ENCODE assay signal across 18 cellular contexts in the genomic region with DNA sequence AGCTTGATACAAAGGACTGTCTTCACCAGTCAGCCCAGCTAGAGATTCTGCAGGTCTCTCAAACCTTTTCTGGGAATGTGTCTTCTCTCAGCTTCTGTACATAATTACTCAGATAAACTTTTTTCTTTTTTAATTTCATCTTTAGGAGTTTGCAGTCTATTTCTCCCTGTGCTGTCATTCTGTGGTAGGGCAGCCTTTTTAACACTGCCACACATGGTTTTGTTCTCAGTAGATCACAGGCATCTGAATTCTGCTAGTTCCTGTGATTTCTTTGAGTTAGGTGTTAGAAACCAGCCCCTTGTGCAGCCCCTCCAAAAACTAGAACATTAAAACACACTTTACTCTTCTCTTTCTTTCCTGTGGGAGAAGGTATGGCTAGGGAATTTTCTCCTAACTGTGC. TPM values are rescaled to one million over a fixed set of nuclear protein-coding genes. Genes with fewer than 3 reads are reported as not detected.
DNase-seq lines count a peak whose midpoint lies in the region; ATAC-seq, FAIRE-seq and TF ChIP-seq lines count a peak whose summit lies in the region.
"Not testable (repeated sequence)": the region's sequence is repeated elsewhere in the genome, so short reads cannot be mapped to it uniquely, and the experiment has no call there.
"Had no signal": no experiment of that assay in that cellular context is flagged by ENCODE, and none has a peak within 500 bp of the region (broad histone marks: within the 10 kb centered on the region; RNA-seq: fewer than 3 reads in every experiment).

No MANE protein-coding gene starts in this region.

- not testable (repeated sequence) for H3K4me1 ChIP-seq in Loucy (ENCODE audit: insufficient read depth, low read length, poor library complexity, severe bottlenecking); SK-N-SH (ENCODE audit: control insufficient read depth in 1 of 2, insufficient read depth in 2 of 2, low read depth in 1 of 2, low read length in 1 of 2); liver (ENCODE audit: control insufficient read depth in 4 of 4, insufficient read depth in 4 of 4, low read length in 3 of 4)
- peaks cover 0 to 13% (median 8%) of the 10 kb centered on the region in 3 donors for H3K4me1 ChIP-seq in pancreas

- not testable (repeated sequence) for H3K9me2 ChIP-seq in Loucy (replicated peaks; ENCODE audit: low read depth, low read length); SK-N-SH

- TF ChIP-seq CTCF in Loucy (conservative IDR thresholded peaks at IDR 0.05; ENCODE audit: low read length) (peak; percentile 39), SK-N-SH (IDR thresholded peaks at IDR 0.05) (peak; percentile 26), astrocyte of the cerebellum (IDR thresholded peaks at IDR 0.05; ENCODE audit: low read depth, low read length, missing control alignments) (peak; percentile 48), epithelial cell of proximal tubule (conservative IDR thresholded peaks at IDR 0.05; ENCODE audit: low read depth, low read length) (peak; percentile 56), liver (IDR thresholded peaks at IDR 0.05; ENCODE audit: low read depth, low read length, missing input control) (peak; percentile 42), pancreas (IDR thresholded peaks at IDR 0.05) (peak in 3 of 4 donors; percentile 18 to 25 (median 24))

- not testable (repeated sequence) for DNase-seq in GM19239 (ENCODE audit: insufficient read length, low spot score); SK-N-SH; astrocyte of the cerebellum (ENCODE audit: low read depth); epithelial cell of proximal tubule (ENCODE audit: low read depth); pancreas

- H3K36me3 ChIP-seq in Loucy (ENCODE audit: insufficient read depth, low read length); SK-N-SH (replicated peaks in 1 of 2; ENCODE audit: control insufficient read depth in 1 of 2, insufficient read depth in 2 of 2, low read length in 1 of 2); liver (ENCODE audit: control insufficient read depth in 4 of 4, insufficient read depth in 3 of 4, low read depth in 1 of 4, low read length in 3 of 4); pancreas: not testable (repeated sequence)

- H3K4me3 ChIP-seq in Loucy (ENCODE audit: low read length, poor library complexity, severe bottlenecking); SK-N-SH (ENCODE audit: low read depth in 2 of 2, low read length in 1 of 2); astrocyte of the cerebellum (ENCODE audit: low read depth, low read length); epithelial cell of proximal tubule (ENCODE audit: low read depth, low read length); liver (ENCODE audit: low read depth in 1 of 3, low read length in 3 of 3); pancreas: not testable (repeated sequence)

- not testable (repeated sequence) for H3K27me3 ChIP-seq in Loucy (ENCODE audit: insufficient read depth, low read length, poor library complexity, severe bottlenecking); SK-N-SH (ENCODE audit: insufficient read depth); liver (ENCODE audit: control insufficient read depth in 4 of 4, insufficient read depth in 4 of 4, low read length in 3 of 4); pancreas

- not testable (repeated sequence) for TF ChIP-seq RAD21 in SK-N-SH (IDR thresholded peaks at IDR 0.05; ENCODE audit: low read length)
- TF ChIP-seq RAD21 in liver (IDR thresholded peaks at IDR 0.05), result peak; percentile 46 to 61

- not testable (repeated sequence) for H2AFZ ChIP-seq in Loucy (ENCODE audit: low read length); SK-N-SH (ENCODE audit: low read depth)

- not testable (repeated sequence) for H3K9ac ChIP-seq in Loucy (ENCODE audit: low read depth, low read length, poor library complexity, severe bottlenecking); SK-N-SH; liver (ENCODE audit: low read depth in 1 of 2, low read length in 2 of 2)

- CTCF ChIA-PET in SK-N-SH (lab: Yijun Ruan, JAX), result not testable (repeated sequence)

- not testable (repeated sequence) for TF ChIP-seq EP300 in SK-N-SH (IDR thresholded peaks at IDR 0.05; ENCODE audit: borderline replicate concordance in 1 of 2, low read depth in 1 of 2, low read length in 1 of 2)

- in situ Hi-C loops in astrocyte of the cerebellum (cut with HindIII; ENCODE audit: low sequenced_read_pairs), result not testable (repeated sequence)

- not testable (repeated sequence) for H4K20me1 ChIP-seq in Loucy (ENCODE audit: insufficient read depth, low read length, poor library complexity, severe bottlenecking); SK-N-SH (ENCODE audit: insufficient read depth)

- FAIRE-seq in GM19239 (lab: Jason Lieb, UNC) (peak; percentile 35), pancreas (lab: Jason Lieb, UNC) (peak; percentile 37)

- H3K4me2 ChIP-seq in Loucy (ENCODE audit: low read depth, low read length, poor library complexity, severe bottlenecking); SK-N-SH: not testable (repeated sequence)

- not testable (repeated sequence) for H3K9me3 ChIP-seq in Loucy (ENCODE audit: insufficient read depth, low read depth, low read length); SK-N-SH; liver (ENCODE audit: control insufficient read depth in 4 of 4, low read length in 3 of 4); pancreas

- H3K27ac ChIP-seq in SK-N-SH (ENCODE audit: low read depth in 2 of 2, low read length in 1 of 2); liver (ENCODE audit: low read depth in 1 of 2, low read length in 2 of 2); pancreas: not testable (repeated sequence)

- intact Hi-C loops in pancreas (cut with DNase I), result not testable (repeated sequence)

- ATAC-seq in pancreas, result peak; percentile 51 to 74 (median 68)

- not testable (repeated sequence) for H3F3A ChIP-seq in Loucy (ENCODE audit: low read depth); SK-N-SH (replicated peaks; ENCODE audit: insufficient read depth)

- H3K79me2 ChIP-seq in Loucy (ENCODE audit: insufficient read depth, low read length); SK-N-SH (ENCODE audit: insufficient read depth): not testable (repeated sequence)

- POLR2A ChIA-PET in SK-N-SH (lab: Yijun Ruan, JAX), result not testable (repeated sequence)

RNA-seq across cellular contexts. Expression of a gene that starts 55.2 kb away (rescaled TPM):
- polyA plus RNA-seq in SK-N-SH (2012; rRNA removed) (not detected in 2 replicates), liver (not detected), pancreas (not detected)
- not detected in 2 replicates for polyA plus RNA-seq in SK-N-SH (2012; cell fraction: cytosol; rRNA removed)
- polyA plus RNA-seq in SK-N-SH (2012; cell fraction: nucleus; rRNA removed), result not detected in 2 replicates
- total RNA-seq in epithelial cell of proximal tubule (not detected in 2 replicates), liver (not detected), pancreas (under 1 TPM in 1 of 6 donors, not detected in 5; 0.08 TPM)
- total RNA-seq: activated CD8-positive, alpha-beta memory T cell treated with anti-CD3 and anti-CD28 coated beads, Interleukin-2, amount 10 ng/mL, durations not matched to agents 7 days and 5 days; activated naive CD8-positive, alpha-beta T cell treated with anti-CD3 and anti-CD28 coated beads for 36 hours; activated T-cell treated with anti-CD3 and anti-CD28 coated beads, Interleukin-2, amount 50 U/mL, for 4 hours; aorta; dermis blood vessel endothelial cell; gastroesophageal sphincter; prostate gland; sigmoid colon; SJCRH30; thyroid gland; vagina had no signal
- polyA plus RNA-seq: aorta, sigmoid colon had no signal
